In genomic region chr11:108467091-108467823, GRCh38 we compare ENCODE assay signal across 8 cellular contexts. TPM values are rescaled to one million over a fixed set of nuclear protein-coding genes. Genes with fewer than 3 reads are reported as not detected.
A peak's percentile ranks its signal among the peaks of the same experiment; 100 is the strongest.
DNase-seq lines count a peak whose midpoint lies in the region; ATAC-seq lines count a peak whose summit lies in the region.

A gene with protein sequence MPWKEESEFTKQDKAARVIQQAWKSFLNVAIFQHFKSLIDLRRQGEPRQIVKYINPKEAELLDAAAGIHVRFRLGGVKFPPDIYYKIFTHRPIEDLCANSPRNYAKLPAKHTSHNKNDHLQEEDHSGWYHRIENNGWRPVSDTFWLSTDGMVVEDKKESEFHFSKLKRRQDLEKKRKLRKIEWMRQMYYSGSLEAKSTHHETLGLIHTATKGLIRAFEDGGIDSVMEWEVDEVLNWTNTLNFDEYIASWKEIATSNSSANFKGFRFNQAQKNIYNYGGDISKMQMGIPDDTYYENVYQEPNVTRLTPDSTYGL (minus strand): TSS chr11:108467529. CDS start chr11:108461559, 5,970 bp downstream.

- under 1% methylated on average over 27 of the region's 35 CpGs for WGBS in mesenchymal stem cell

- peak within 1 kb of the TSS; percentile 72 for H2AFZ ChIP-seq in mesenchymal stem cell (ENCODE audit: low read depth, low read length)

- ATAC-seq in GM21390 (IDR thresholded peaks at IDR 0.05; ENCODE audit: unreplicated experiment) = peak; percentile 99

- H3K36me3 ChIP-seq in endocrine pancreas (ENCODE audit: control insufficient read depth, insufficient read depth, low read length) (no peaks in the 10 kb centered on the region), mesenchymal stem cell (ENCODE audit: control insufficient read depth in 1 of 2, insufficient read depth in 2 of 2, low read depth in 1 of 2, low read length in 2 of 2) (no peaks in the 10 kb centered on the region)

- H3K9me3 ChIP-seq in endocrine pancreas (ENCODE audit: control insufficient read depth, low read length) (no peaks in the 10 kb centered on the region), mesenchymal stem cell (ENCODE audit: control insufficient read depth, low read length) (no peaks in the 10 kb centered on the region)

- H3K4me2 ChIP-seq in mesenchymal stem cell (ENCODE audit: low read length, poor library complexity, severe bottlenecking) = peak within 1 kb of the TSS; percentile 69

- H3K9ac ChIP-seq in endocrine pancreas (ENCODE audit: control insufficient read depth, insufficient read depth, low read length) (peak within 1 kb of the TSS; percentile 100), mesenchymal stem cell (ENCODE audit: low read length) (peak within 1 kb of the TSS; percentile 99)

- H2BK120ac ChIP-seq in mesenchymal stem cell (ENCODE audit: low read depth, low read length) = peak within 1 kb of the TSS; percentile 77

- H2BK15ac ChIP-seq in mesenchymal stem cell (ENCODE audit: low read depth, poor library complexity, severe bottlenecking) = no peak within 1 kb of the TSS

- H3K18ac ChIP-seq in mesenchymal stem cell (ENCODE audit: low read depth in 1 of 2, low read length in 2 of 2) = peak within 1 kb of the TSS; percentile 77 to 96

- peak within 1 kb of the TSS; percentile 83 for H4K8ac ChIP-seq in mesenchymal stem cell (ENCODE audit: low read length)

- in situ Hi-C loops in Caki2 (cut with HindIII; ENCODE audit: low pct_unique_long_range_greater_than_20kb, low sequenced_read_pairs) = no loop called here

- H3K4me1 ChIP-seq in endocrine pancreas (ENCODE audit: control insufficient read depth, insufficient read depth, low read length) (no peaks in the 10 kb centered on the region), mesenchymal stem cell (ENCODE audit: control insufficient read depth, insufficient read depth, low read depth, low read length) (peaks cover 4% of the 10 kb centered on the region)

- no peak within 1 kb of the TSS for H3K14ac ChIP-seq in mesenchymal stem cell (ENCODE audit: low read length in 2 of 2)

- H3K79me1 ChIP-seq in mesenchymal stem cell (replicated peaks; ENCODE audit: low read length, poor library complexity, severe bottlenecking) = no peaks in the 10 kb centered on the region

- H2BK5ac ChIP-seq in mesenchymal stem cell (ENCODE audit: low read depth, low read length, poor library complexity, severe bottlenecking) = peak within 1 kb of the TSS; percentile 93

- no peak within 1 kb of the TSS for H2BK12ac ChIP-seq in mesenchymal stem cell (ENCODE audit: low read length in 2 of 2)

- DNase-seq in Caki2 (ENCODE audit: low read depth) (peak; percentile 89), HUDEP-2 (lab: John Stamatoyannopoulos, UW; ENCODE audit: unreplicated experiment in 76 of 76) (peak in 73 of 76 experiments; percentile 1 to 95 (median 85)), NOMO-1 treated with dmso at 0.1 percent for 144 hours (lab: John Stamatoyannopoulos, UW; ENCODE audit: unreplicated experiment) (peak; percentile 94), mesenchymal stem cell (peak; percentile 98)
- DNase-seq in activated CD8-positive, alpha-beta memory T cell treated with anti-CD3 and anti-CD28 coated beads, Interleukin-2, amount 50 U/mL, for 1 hour (ENCODE audit: extremely low read depth) = peak; percentile 86
- DNase-seq in stimulated activated CD8-positive, alpha-beta memory T cell treated with anti-CD3 and anti-CD28 coated beads, Interleukin-12 subunit alpha, Interleukin-12 subunit beta, amount 100 ng/mL, for 24 hours (ENCODE audit: extremely low read depth) = peak; percentile 78

- H4K91ac ChIP-seq in mesenchymal stem cell (ENCODE audit: low read length) = peak within 1 kb of the TSS; percentile 43

- peak within 1 kb of the TSS; percentile 10 for H2AK5ac ChIP-seq in mesenchymal stem cell (ENCODE audit: low read length, severe bottlenecking)

- H3K4ac ChIP-seq in mesenchymal stem cell (ENCODE audit: low read depth in 1 of 2, low read length in 2 of 2) = peak within 1 kb of the TSS; percentile 32 to 92

- H3K27me3 ChIP-seq in endocrine pancreas (ENCODE audit: control insufficient read depth, insufficient read depth, low read length) (no peaks in the 10 kb centered on the region), mesenchymal stem cell (ENCODE audit: control insufficient read depth in 1 of 2, insufficient read depth in 1 of 2, low read length in 2 of 2) (no peaks in the 10 kb centered on the region)

- H3K23ac ChIP-seq in mesenchymal stem cell (ENCODE audit: low read length in 2 of 2) = no peak within 1 kb of the TSS

- peak within 1 kb of the TSS; percentile 96 for H3K27ac ChIP-seq in mesenchymal stem cell (ENCODE audit: low read length, poor library complexity, severe bottlenecking)

- peak within 1 kb of the TSS; percentile 99 for H3K4me3 ChIP-seq in endocrine pancreas (ENCODE audit: control insufficient read depth, insufficient read depth, low read length)
- H3K4me3 ChIP-seq in mesenchymal stem cell (ENCODE audit: insufficient read depth in 1 of 2, low read depth in 1 of 2, low read length in 2 of 2) = peak within 1 kb of the TSS; percentile 65 to 94

RNA-seq across cellular contexts. Expression of the gene that starts here (rescaled TPM):
- 0.44 TPM in 1 of 2 replicates, not detected in the other for total RNA-seq in Caki2 (2014; rRNA removed; shearing (Covaris generic); ENCODE audit: low replicate concordance)
- polyA plus RNA-seq in mesenchymal stem cell (2013, experiment 1 of 2) = 0.55 TPM
- polyA plus RNA-seq in mesenchymal stem cell (2013, experiment 2 of 2) = 0.38 TPM

Comparison
In these comparisons a context has a peak if more than half of its experiments do, and no peak if none do; other contexts are left out.
1. Peak in every context shown above with its lines: DNase-seq, ATAC-seq, H3K4me3 ChIP-seq and H3K27ac ChIP-seq.
2. Peak in DNase-seq in Caki2; RNA of the gene not detected or under 1 TPM.